In the genomic region with DNA sequence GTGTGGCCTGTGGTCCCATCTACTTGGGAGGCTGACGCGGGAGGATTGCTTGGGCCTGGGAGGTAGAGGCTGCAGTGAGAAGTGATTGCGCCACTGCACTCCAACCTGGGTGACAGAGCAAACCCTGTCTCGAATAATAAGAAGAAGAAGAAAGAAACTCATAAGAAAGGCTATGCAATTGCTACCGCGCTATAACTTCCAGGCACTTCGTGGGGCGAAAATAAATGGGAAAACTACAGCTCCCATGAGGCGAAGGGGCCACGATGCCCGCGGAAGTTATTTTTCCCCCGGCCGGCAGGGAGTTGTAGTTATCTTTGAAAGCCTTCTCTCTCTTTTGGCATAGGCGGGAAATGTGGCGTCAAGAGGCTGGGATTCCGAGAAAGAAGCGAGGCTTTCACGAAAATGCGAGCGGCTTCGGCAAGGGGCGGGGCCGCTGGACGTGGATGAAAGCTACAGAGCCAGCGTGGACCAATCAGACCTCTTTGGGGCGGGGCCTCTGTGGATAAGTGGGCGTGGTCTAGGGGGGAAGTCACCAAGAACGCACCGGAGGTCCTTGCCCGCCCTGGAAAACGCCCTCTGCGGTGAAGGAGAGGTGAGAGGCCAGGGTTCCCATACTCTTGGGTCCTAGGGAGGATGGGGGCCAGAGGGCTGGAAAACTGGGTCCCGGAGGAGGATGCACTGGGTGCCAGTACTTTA, we compare ENCODE assay signal across 8 cellular contexts. TPM values are rescaled to one million over a fixed set of nuclear protein-coding genes. Genes with fewer than 3 reads are reported as not detected.
DNase-seq lines count a peak whose midpoint lies in the region; ATAC-seq, FAIRE-seq and TF ChIP-seq lines count a peak whose summit lies in the region.

Gene NUCB1 (plus strand): TSS at position 532 of the 696 bp plus-strand sequence. CDS start 485 bp downstream, outside the sequence.

- TF ChIP-seq POLR2A in endothelial cell of umbilical vein (IDR thresholded peaks at IDR 0.05; ENCODE audit: low read depth, low read length), result peak; percentile 30

- H3K9me1 ChIP-seq in endothelial cell of umbilical vein (replicated peaks; ENCODE audit: control insufficient read depth, extremely low read depth, insufficient read depth, low read length), result no peaks in the 10 kb centered on the region

- H2AFZ ChIP-seq in OCI-LY7 (ENCODE audit: low read length) (peak within 1 kb of the TSS; percentile 87), endothelial cell of umbilical vein (ENCODE audit: low read depth, low read length) (peak within 1 kb of the TSS; percentile 84)

- ATAC-seq in GM21390 (IDR thresholded peaks at IDR 0.05; ENCODE audit: unreplicated experiment), result peak; percentile 63

- peak within 1 kb of the TSS; percentile 85 for H3K4me2 ChIP-seq in OCI-LY7 (ENCODE audit: low read length)
- H3K4me2 ChIP-seq in endothelial cell of umbilical vein (ENCODE audit: insufficient read depth, low read length), result peak within 1 kb of the TSS; percentile 79

- H3K27me3 ChIP-seq in endothelial cell of umbilical vein (ENCODE audit: control insufficient read depth in 2 of 2, insufficient read depth in 2 of 2, low read length in 2 of 2), result peaks cover 2 to 7% of the 10 kb centered on the region in 2 experiments

- BruUV-seq in OCI-LY7 (replicated peaks; lab: Mats Ljungman, UMichigan), result no TSS peak
- BruUV-seq in endothelial cell of umbilical vein (replicated peaks; lab: Mats Ljungman, UMichigan), result TSS peak; percentile 59

- H3K9me3 ChIP-seq in OCI-LY7 (ENCODE audit: low read length), result no peaks in the 10 kb centered on the region
- H3K9me3 ChIP-seq in endothelial cell of umbilical vein (replicated peaks; ENCODE audit: control insufficient read depth, insufficient read depth, low read length), result no peaks in the 10 kb centered on the region

- H3K27ac ChIP-seq in OCI-LY7 (ENCODE audit: low read depth, low read length, poor library complexity, severe bottlenecking) (peak within 1 kb of the TSS; percentile 69), endothelial cell of umbilical vein (ENCODE audit: insufficient read depth, low read depth, low read length) (peak within 1 kb of the TSS; percentile 49)

- POLR2A ChIA-PET in OCI-LY7 (lab: Charles Lee), result interaction anchor here (0.5 kb wide), 1 partner anchor 66 kb away, joined by 4 read pairs; no protein-coding TSS in a partner anchor
- POLR2A ChIA-PET in endothelial cell of umbilical vein (lab: Charles Lee), result interaction anchor here (0.5 to 2.0 kb wide), 7 partner anchors 15 to 232 kb away, joined by 3 to 13 read pairs (median 5); partner anchors contain the start of genes BAX and PPP1R15A

- TF ChIP-seq CTCF in OCI-LY7 (conservative IDR thresholded peaks at IDR 0.05; ENCODE audit: low read length), result peak; percentile 47; the same call in 1 of the 2 replicates
- peak in 1 of 2 donors; percentile 33 for TF ChIP-seq CTCF in endothelial cell of umbilical vein (IDR thresholded peaks at IDR 0.05; ENCODE audit: extremely low read depth in 1 of 2, insufficient read depth in 1 of 2, low read depth in 1 of 2, low read length in 2 of 2)

- peaks cover 5% of the 10 kb centered on the region; the same call in 1 of the 2 replicates for H3K79me2 ChIP-seq in OCI-LY7 (ENCODE audit: insufficient read depth, low read depth, low read length)
- H3K79me2 ChIP-seq in endothelial cell of umbilical vein (ENCODE audit: control insufficient read depth, insufficient read depth, low read length), result peaks cover 12% of the 10 kb centered on the region

- H3K36me3 ChIP-seq in OCI-LY7 (ENCODE audit: insufficient read depth, low read length), result peaks cover 16% of the 10 kb centered on the region
- peaks cover 0 to 5% of the 10 kb centered on the region in 2 experiments for H3K36me3 ChIP-seq in endothelial cell of umbilical vein (ENCODE audit: control insufficient read depth in 2 of 2, extremely low read depth in 1 of 2, insufficient read depth in 2 of 2, low read length in 2 of 2)

- intact Hi-C loops in OCI-LY7 (cut with micrococcal nuclease; ENCODE audit: unreplicated experiment) (no loop called here), endothelial cell of umbilical vein (cut with micrococcal nuclease) (loop anchor here (2.0 kb wide), 3 partner anchors 27 to 65 kb away; partner anchors contain the start of genes BAX, FTL and PPP1R15A)

- H3K4me1 ChIP-seq in OCI-LY7 (ENCODE audit: insufficient read depth, low read length, poor library complexity, severe bottlenecking) (peaks cover 15% of the 10 kb centered on the region), endothelial cell of umbilical vein (ENCODE audit: control insufficient read depth, extremely low read depth, insufficient read depth, low read length) (peaks cover 12% of the 10 kb centered on the region)

- H3K9me2 ChIP-seq in OCI-LY7 (ENCODE audit: insufficient read depth, low read length), result no peaks in the 10 kb centered on the region

- peak; percentile 100 for FAIRE-seq in endothelial cell of umbilical vein (lab: Jason Lieb, UNC)

- CTCF ChIA-PET in OCI-LY7 (lab: Charles Lee; ENCODE audit: unreplicated experiment) (interaction anchor here (1.0 kb wide), 1 partner anchor 14 kb away, joined by 3 read pairs; no protein-coding TSS in a partner anchor), endothelial cell of umbilical vein (lab: Charles Lee) (interaction anchor here (0.5 to 2.6 kb wide), 13 partner anchors 13 to 104 kb away, joined by 3 to 27 read pairs (median 5); partner anchors contain the start of genes DHDH and PPP1R15A)

- dilution Hi-C loops in endothelial cell of umbilical vein (cut with MboI; ENCODE audit: extremely low pct_ligation_motif_present, low sequenced_read_pairs), result no loop called here

- H3K4me3 ChIP-seq in OCI-LY7 (ENCODE audit: low read depth, low read length, poor library complexity, severe bottlenecking) (peak within 1 kb of the TSS; percentile 86), endothelial cell of umbilical vein (replicated peaks in 1 of 3; ENCODE audit: insufficient read depth in 1 of 3, low read depth in 1 of 3, low read length in 3 of 3) (peak within 1 kb of the TSS; percentile 62 to 84 (median 67))

- H4K20me1 ChIP-seq in OCI-LY7 (ENCODE audit: insufficient read depth, low read length) (no peaks in the 10 kb centered on the region), endothelial cell of umbilical vein (replicated peaks; ENCODE audit: control insufficient read depth, extremely low read depth, insufficient read depth, low read length) (no peaks in the 10 kb centered on the region)

- H3K9ac ChIP-seq in endothelial cell of umbilical vein (replicated peaks; ENCODE audit: extremely low read depth, insufficient read depth, low read length), result peak within 1 kb of the TSS; percentile 69

- DNase-seq in COR-L47 (lab: John Stamatoyannopoulos, UW) (peak; percentile 98), HuH-7.5 (ENCODE audit: low spot score) (peak; percentile 95), OCI-LY7 (ENCODE audit: low spot score) (peak; percentile 98), activated T-cell treated with anti-CD3 and anti-CD28 coated beads for 1 hour (ENCODE audit: low read depth) (peak; percentile 98), endothelial cell of umbilical vein (ENCODE audit: low read depth, low spot score) (peak; percentile 99), midbrain (lab: John Stamatoyannopoulos, UW) (peak; percentile 99)
- peak; percentile 96 to 98 for DNase-seq in stimulated activated CD8-positive, alpha-beta memory T cell treated with anti-CD3 and anti-CD28 coated beads, Interleukin-2, amount 100 ng/mL, for 1 hour (ENCODE audit: low read depth in 2 of 2)

TF ChIP-seq in endothelial cell of umbilical vein, 7 proteins besides CTCF, POLR2A, EP300 and RAD21:
- no peak for TF ChIP-seq JUN (IDR thresholded peaks at IDR 0.05; ENCODE audit: borderline replicate concordance, insufficient read depth, insufficient read length, low read depth)
- no peak for TF ChIP-seq FOS (IDR thresholded peaks at IDR 0.05; ENCODE audit: borderline replicate concordance, insufficient read depth, low read length)
- TF ChIP-seq, protein P1, sequence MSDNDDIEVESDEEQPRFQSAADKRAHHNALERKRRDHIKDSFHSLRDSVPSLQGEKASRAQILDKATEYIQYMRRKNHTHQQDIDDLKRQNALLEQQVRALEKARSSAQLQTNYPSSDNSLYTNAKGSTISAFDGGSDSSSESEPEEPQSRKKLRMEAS (IDR thresholded peaks at IDR 0.05; ENCODE audit: insufficient read depth, insufficient read length), result no peak
- no peak for TF ChIP-seq EZH2 (IDR thresholded peaks at IDR 0.05; ENCODE audit: borderline replicate concordance, low read depth, low read length, severe bottlenecking)
- TF ChIP-seq MYC (IDR thresholded peaks at IDR 0.05; ENCODE audit: low read depth, low read length), result no peak
- TF ChIP-seq GATA2 (IDR thresholded peaks at IDR 0.05; ENCODE audit: insufficient read depth, insufficient read length, low read depth, low read length), result no peak
- peak; percentile 24 for TF ChIP-seq POLR2AphosphoS5 (IDR thresholded peaks at IDR 0.05; ENCODE audit: insufficient read depth, low read depth, low read length)
TF ChIP-seq in endothelial cell of umbilical vein: peak in this region for 1.

RNA-seq across cellular contexts. Expression of gene NUCB1, which starts in this region (rescaled TPM):
- total RNA-seq in OCI-LY7 (2014; rRNA removed; shearing (Covaris generic)), result 72.6 and 88.7 TPM in 2 replicates
- total RNA-seq in OCI-LY7 (2022), result 73.6 and 85.3 TPM in 2 replicates
- total RNA-seq in endothelial cell of umbilical vein, result 190 and 194 TPM in 2 replicates
- 231 and 237 TPM in 2 replicates for polyA plus RNA-seq in endothelial cell of umbilical vein
- polyA plus RNA-seq in endothelial cell of umbilical vein (2011; cell fraction: cytosol; rRNA removed), result 169 and 211 TPM in 2 replicates
- polyA plus RNA-seq in endothelial cell of umbilical vein (2011; cell fraction: nucleus; rRNA removed), result 141 and 158 TPM in 2 replicates
- polyA plus RNA-seq in endothelial cell of umbilical vein (2012), result 138 and 226 TPM in 2 replicates
- 57.5 and 82.7 TPM in 2 replicates for polyA minus RNA-seq in endothelial cell of umbilical vein
- polyA minus RNA-seq in endothelial cell of umbilical vein (2011; cell fraction: cytosol; rRNA and poly(A)+ RNA removed), result 37.8 TPM
- polyA minus RNA-seq in endothelial cell of umbilical vein (2011; cell fraction: nucleus; rRNA and poly(A)+ RNA removed), result 18.1 and 35.4 TPM in 2 replicates

Comparison
In these comparisons a context has a peak if more than half of its experiments do, and no peak if none do; other contexts are left out.
1. Peak in every context shown above with its lines: DNase-seq, ATAC-seq, H3K4me3 ChIP-seq and H3K27ac ChIP-seq.